Comparison of ENCODE assay signal across 9 cellular contexts in genomic region chr3:62051506-62051905, GRCh38.
DNase-seq lines count a peak whose midpoint lies in the region; ATAC-seq and TF ChIP-seq lines count a peak whose summit lies in the region.
"Had no signal": no experiment of that assay in that cellular context is flagged by ENCODE, and none has a peak within 500 bp of the region (broad histone marks: within the 10 kb centered on the region; RNA-seq: fewer than 3 reads in every experiment).

No MANE protein-coding gene starts in this region.

- H3K9me3 ChIP-seq in SJCRH30 (replicated peaks) (no peaks in the 10 kb centered on the region), gastroesophageal sphincter (no peaks in the 10 kb centered on the region)

- POLR2A ChIA-PET in HEK293T (lab: Yijun Ruan, JAX), result interaction anchor here (1.1 kb wide), 1 partner anchor 490 kb away, joined by 3 read pairs; the partner anchor contains the start of gene PTPRG

- H3K4me1 ChIP-seq in SJCRH30 (no peaks in the 10 kb centered on the region), gastroesophageal sphincter (no peaks in the 10 kb centered on the region)

- 81 to 83% methylated on average over 3 of the region's 3 CpGs for WGBS in gastroesophageal sphincter (ENCODE audit: low coverage in 1 of 2), 2 donors

- DNase-seq in AG09309 (ENCODE audit: low read depth) (no peak), HEK293T (ENCODE audit: extremely low spot score) (peak; percentile 16), SJCRH30 (peak; percentile 9 to 39), glomerular visceral epithelial cell (ENCODE audit: extremely low spot score) (peak; percentile 35), DMS114 treated with DMSO at 0.1 percent for 48 hours (lab: John Stamatoyannopoulos, UW; ENCODE audit: unreplicated experiment) (no peak), T1000 (lab: John Stamatoyannopoulos, UW) (no peak)
- no peak for DNase-seq in stimulated activated CD4-positive, alpha-beta T cell treated with anti-CD3 and anti-CD28 coated beads, Interleukin-2, amount 100 ng/mL, for 48 hours

- H3K27ac ChIP-seq in SJCRH30 (no peak overlapping the region), gastroesophageal sphincter (no peak overlapping the region)

- H3K4me3 ChIP-seq in AG09309 (ENCODE audit: control insufficient read depth, low read depth, low read length) (no peak overlapping the region), SJCRH30 (no peak overlapping the region), gastroesophageal sphincter (no peak overlapping the region)

- H3K36me3 ChIP-seq in SJCRH30 (no peaks in the 10 kb centered on the region), gastroesophageal sphincter (no peaks in the 10 kb centered on the region)

- H3K27me3 ChIP-seq in SJCRH30, result no peaks in the 10 kb centered on the region
- no peaks in the 10 kb centered on the region for H3K27me3 ChIP-seq in gastroesophageal sphincter

- ATAC-seq in gastroesophageal sphincter, result no peak
- ATAC-seq: activated naive CD4-positive, alpha-beta T cell treated with anti-CD3 and anti-CD28 coated beads, Interleukin-2, amount 50 U/mL, for 72 hours had no signal

- TF ChIP-seq EP300 in gastroesophageal sphincter (IDR thresholded peaks at IDR 0.05), result no peak

- CTCF ChIA-PET in HEK293T (lab: Yijun Ruan, JAX), result interaction anchor here (0.6 to 1.2 kb wide), 3 partner anchors 15 to 456 kb away, joined by 3 read pairs; no protein-coding TSS in a partner anchor

- no peak for TF ChIP-seq POLR2A in gastroesophageal sphincter (IDR thresholded peaks at IDR 0.05)

- TF ChIP-seq CTCF in AG09309 (IDR thresholded peaks at IDR 0.05; ENCODE audit: control insufficient read depth, insufficient read depth, low read depth, low read length, missing control alignments), result peak; percentile 18
- TF ChIP-seq CTCF in gastroesophageal sphincter (IDR thresholded peaks at IDR 0.05), result no peak

TF ChIP-seq in HEK293T, 16 proteins besides CTCF, POLR2A, EP300 and RAD21:
- TF ChIP-seq NFRKB (IDR thresholded peaks at IDR 0.05) (no peak), CTBP1 (IDR thresholded peaks at IDR 0.05; ENCODE audit: borderline replicate concordance) (no peak), ARNT (IDR thresholded peaks at IDR 0.05) (no peak), HDGF (IDR thresholded peaks at IDR 0.05; ENCODE audit: borderline replicate concordance) (no peak), SP1 (IDR thresholded peaks at IDR 0.05) (no peak), LEF1 (IDR thresholded peaks at IDR 0.05; ENCODE audit: borderline replicate concordance) (no peak), PKNOX1 (IDR thresholded peaks at IDR 0.05) (no peak), ELF4 (IDR thresholded peaks at IDR 0.05) (no peak), FOXA1 (IDR thresholded peaks at IDR 0.05) (no peak), FOXM1 (IDR thresholded peaks at IDR 0.05; ENCODE audit: borderline replicate concordance) (no peak), BHLHE40 (IDR thresholded peaks at IDR 0.05; ENCODE audit: borderline replicate concordance) (no peak), TARDBP (IDR thresholded peaks at IDR 0.05) (no peak), ZNF384 (IDR thresholded peaks at IDR 0.05) (no peak), FOXK2 (IDR thresholded peaks at IDR 0.05) (no peak), SUZ12 (IDR thresholded peaks at IDR 0.05) (no peak), L3MBTL2 (conservative IDR thresholded peaks at IDR 0.05) (no peak)

Comparison
In these comparisons a context has a peak if more than half of its experiments do, and no peak if none do; other contexts are left out.
1. DNase-seq: peak in HEK293T (single experiment), SJCRH30 (2 of 2) and glomerular visceral epithelial cell (single experiment); none in AG09309 (single experiment), DMS114 treated with DMSO at 0.1 percent for 48 hours (single experiment), T1000 (single experiment) and stimulated activated CD4-positive, alpha-beta T cell treated with anti-CD3 and anti-CD28 coated beads, Interleukin-2, amount 100 ng/mL, for 48 hours (0 of 2).